8 cellular contexts compared by ENCODE assay signal in the genomic region with DNA sequence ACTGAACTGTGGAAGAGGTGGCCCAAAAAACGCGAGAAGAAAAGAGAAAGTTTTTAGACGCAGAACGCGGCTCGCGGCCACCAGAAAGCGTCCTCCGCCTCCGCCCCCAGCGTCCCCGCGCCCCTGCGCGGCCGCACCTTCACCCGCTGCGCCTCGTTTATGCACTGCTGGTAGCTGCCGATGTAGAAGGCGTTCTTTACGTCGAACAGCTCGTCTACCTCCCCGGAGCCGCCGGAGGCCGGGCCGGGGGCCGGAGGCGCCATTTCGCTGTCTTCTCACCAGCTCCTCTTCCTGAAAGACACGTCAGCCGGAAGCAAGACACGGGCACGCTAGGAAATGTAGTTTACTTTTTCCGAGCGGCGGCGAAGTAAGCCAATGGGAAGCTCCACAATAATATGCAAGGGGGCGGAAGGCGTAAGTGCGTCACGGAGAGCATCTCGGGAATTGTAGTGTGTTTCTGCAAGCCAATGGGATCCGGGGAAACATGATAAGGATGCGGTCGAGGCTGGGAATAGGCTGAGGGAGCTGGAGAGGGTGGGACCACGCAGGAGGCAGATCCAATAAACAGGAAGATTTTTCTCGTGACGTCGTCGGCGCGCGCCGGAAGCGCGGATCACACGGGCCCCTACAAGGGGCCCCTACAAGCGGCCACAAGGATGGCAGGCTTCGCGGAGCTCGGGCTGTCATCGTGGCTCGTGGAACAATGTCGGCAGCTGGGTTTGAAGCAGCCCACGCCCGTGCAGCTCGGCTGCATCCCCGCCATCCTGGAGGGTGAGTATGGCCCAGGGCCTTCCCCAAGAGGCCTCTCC. TPM values are rescaled to one million over a fixed set of nuclear protein-coding genes. Genes with fewer than 3 reads are reported as not detected.
DNase-seq lines count a peak whose midpoint lies in the region; ATAC-seq and TF ChIP-seq lines count a peak whose summit lies in the region.

A gene (minus strand): TSS at position 302 of the 809 bp plus-strand sequence. CDS start 39 bp downstream, at position 263.
A gene with protein sequence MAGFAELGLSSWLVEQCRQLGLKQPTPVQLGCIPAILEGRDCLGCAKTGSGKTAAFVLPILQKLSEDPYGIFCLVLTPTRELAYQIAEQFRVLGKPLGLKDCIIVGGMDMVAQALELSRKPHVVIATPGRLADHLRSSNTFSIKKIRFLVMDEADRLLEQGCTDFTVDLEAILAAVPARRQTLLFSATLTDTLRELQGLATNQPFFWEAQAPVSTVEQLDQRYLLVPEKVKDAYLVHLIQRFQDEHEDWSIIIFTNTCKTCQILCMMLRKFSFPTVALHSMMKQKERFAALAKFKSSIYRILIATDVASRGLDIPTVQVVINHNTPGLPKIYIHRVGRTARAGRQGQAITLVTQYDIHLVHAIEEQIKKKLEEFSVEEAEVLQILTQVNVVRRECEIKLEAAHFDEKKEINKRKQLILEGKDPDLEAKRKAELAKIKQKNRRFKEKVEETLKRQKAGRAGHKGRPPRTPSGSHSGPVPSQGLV (plus strand): TSS at position 630 of the 809 bp plus-strand sequence. CDS start 27 bp downstream, at position 657.

- H3K4me2 ChIP-seq in KMS-11: peak within 1 kb of the TSS; percentile 79

- H3K9me3 ChIP-seq in Peyer's patch (no peaks in the 10 kb centered on the region), muscle layer of colon (ENCODE audit: low read length) (no peaks in the 10 kb centered on the region)

- H3K79me2 ChIP-seq in KMS-11 (ENCODE audit: insufficient read depth, low read depth): peaks cover 69% of the 10 kb centered on the region

- no peaks in the 10 kb centered on the region for H4K20me1 ChIP-seq in KMS-11 (ENCODE audit: insufficient read depth)

- peak within 1 kb of the TSS; percentile 97 for H3K9ac ChIP-seq in KMS-11
- peak within 1 kb of the TSS; percentile 89 for H3K9ac ChIP-seq in muscle layer of colon (ENCODE audit: low read length)

- H3K36me3 ChIP-seq in KMS-11 (ENCODE audit: insufficient read depth) (peaks cover under 1% of the 10 kb centered on the region; the same call in 1 of the 2 replicates), Peyer's patch (peaks cover 0 to 40% (median 0%) of the 10 kb centered on the region in 3 donors), muscle layer of colon (ENCODE audit: insufficient read depth, low read length) (peaks cover 27% of the 10 kb centered on the region)

- ATAC-seq in GM21723 (IDR thresholded peaks at IDR 0.05; ENCODE audit: unreplicated experiment) (peak; percentile 89), esophagus mucosa (peak; percentile 98)

- H3K27me3 ChIP-seq in KMS-11 (ENCODE audit: insufficient read depth, low read depth): no peaks in the 10 kb centered on the region
- no peaks in the 10 kb centered on the region for H3K27me3 ChIP-seq in Peyer's patch
- H3K27me3 ChIP-seq in muscle layer of colon (ENCODE audit: control insufficient read depth in 1 of 2, insufficient read depth in 2 of 2, low read length in 2 of 2): no peaks in the 10 kb centered on the region

- TF ChIP-seq POLR2A in Peyer's patch (IDR thresholded peaks at IDR 0.05): peak; percentile 81 to 85

- H2AFZ ChIP-seq in KMS-11 (ENCODE audit: low read depth): peak within 1 kb of the TSS; percentile 63

- DNase-seq in DMS53 (lab: John Stamatoyannopoulos, UW) (peak; percentile 99), Peyer's patch (peak; percentile 97 to 99 (median 98))
- DNase-seq in activated T-cell treated with anti-CD3 and anti-CD28 coated beads, Interleukin-2, amount 50 U/mL, for 48 hours: peak; percentile 97 to 98
- DNase-seq in stimulated activated CD8-positive, alpha-beta memory T cell treated with anti-CD3 and anti-CD28 coated beads, Interleukin-7, amount 100 ng/mL, for 24 hours (ENCODE audit: low read depth): peak; percentile 97

- H3K4me1 ChIP-seq in KMS-11 (ENCODE audit: low read depth, poor library complexity, severe bottlenecking) (peaks cover 30% of the 10 kb centered on the region), Peyer's patch (peaks cover 0 to 34% (median 16%) of the 10 kb centered on the region in 4 donors), muscle layer of colon (ENCODE audit: insufficient read depth, low read length) (peaks cover 26% of the 10 kb centered on the region)

- H3K4me3 ChIP-seq in KMS-11 (IDR thresholded peaks at IDR 0.05; ENCODE audit: insufficient read depth, low read depth, low read length) (peak within 1 kb of the TSS; percentile 36), Peyer's patch (peak within 1 kb of the TSS; percentile 74 to 97 (median 88)), muscle layer of colon (ENCODE audit: low read depth in 1 of 2, low read length in 2 of 2) (peak within 1 kb of the TSS; percentile 88 to 94)

- TF ChIP-seq CTCF in KMS-11 (conservative IDR thresholded peaks at IDR 0.05; ENCODE audit: low read depth, low read length): no peak
- TF ChIP-seq CTCF in Peyer's patch (IDR thresholded peaks at IDR 0.05): no peak

- peak within 1 kb of the TSS; percentile 89 for H3K27ac ChIP-seq in KMS-11
- peak within 1 kb of the TSS; percentile 83 to 94 (median 88) for H3K27ac ChIP-seq in Peyer's patch
- H3K27ac ChIP-seq in muscle layer of colon (ENCODE audit: low read depth, low read length): peak within 1 kb of the TSS; percentile 98

RNA-seq across cellular contexts. Expression of the first gene that starts in this region (rescaled TPM):
- total RNA-seq in Peyer's patch (100 to 1,000 TPM; 205 to 257 (median 224) TPM), esophagus mucosa (177 TPM)

RNA-seq across cellular contexts. Expression of the second gene that starts in this region (rescaled TPM):
- total RNA-seq in Peyer's patch (10 to 100 TPM; 37.0 to 76.9 (median 47.1) TPM), esophagus mucosa (56.0 TPM)

Comparison
In these comparisons a context has a peak if more than half of its experiments do, and no peak if none do; other contexts are left out.
1. Peak in every context shown above with its lines: DNase-seq, ATAC-seq, H3K4me3 ChIP-seq and H3K27ac ChIP-seq.
2. H3K4me3 ChIP-seq: peak in every context shown above with its lines; median percentile 91 in muscle layer of colon; 88 in Peyer's patch; 36 in KMS-11.